Comparison of ENCODE assay signal across 8 cellular contexts in genomic region chr16:2720719-2721633, GRCh38. TPM values are rescaled to one million over a fixed set of nuclear protein-coding genes. Genes with fewer than 3 reads are reported as not detected.
DNase-seq lines count a peak whose midpoint lies in the region; ATAC-seq and TF ChIP-seq lines count a peak whose summit lies in the region.

No MANE protein-coding gene starts in this region.

- no peak overlapping the region for H2BK15ac ChIP-seq in IMR-90 (ENCODE audit: low read depth, low read length)

- H4K8ac ChIP-seq in IMR-90 (ENCODE audit: low read depth in 2 of 2, low read length in 2 of 2) = peak overlapping the region; percentile 65 to 82; a peak in 2 of 4 replicates

- H3K27me3 Mint-ChIP-seq in natural killer cell (ENCODE audit: low read depth in 2 of 2) = peaks cover 4 to 7% of the 10 kb centered on the region in 2 donors

- H3K9me1 ChIP-seq in IMR-90 (ENCODE audit: insufficient read depth, low read length) = no peaks in the 10 kb centered on the region

- peak overlapping the region; percentile 73 for H3K4me3 Mint-ChIP-seq in natural killer cell

- peak overlapping the region; percentile 44 for H3K4me3 ChIP-seq in IMR-90 (ENCODE audit: insufficient read depth, low read depth, low read length)
- peak overlapping the region; percentile 43 to 69 (median 56) for H3K4me3 ChIP-seq in fibroblast of lung (replicated peaks in 1 of 4; ENCODE audit: control extremely low read depth in 1 of 4, insufficient read depth in 1 of 4, low read depth in 3 of 4, low read length in 4 of 4)

- no peak overlapping the region; the same call in 1 of the 2 replicates for H3K56ac ChIP-seq in IMR-90 (ENCODE audit: extremely low read depth, insufficient read depth, low read length)

- H3K9me3 Mint-ChIP-seq in natural killer cell = no peaks in the 10 kb centered on the region

- WGBS in IMR-90 (ENCODE audit: extremely low coverage in 2 of 2, insufficient read length in 1 of 2), 2 experiments = no CpG with 5 or more reads among the region's 99 CpGs

- H3K14ac ChIP-seq in IMR-90 (replicated peaks; ENCODE audit: low read depth, low read length) = peak overlapping the region; percentile 63

- H4K20me1 ChIP-seq in IMR-90 (ENCODE audit: insufficient read depth, low read length) (no peaks in the 10 kb centered on the region), fibroblast of lung (ENCODE audit: control insufficient read depth, extremely low read depth, insufficient read depth, low read length) (peaks cover 1% of the 10 kb centered on the region)

- H3K27ac ChIP-seq in IMR-90 (ENCODE audit: insufficient read depth, low read length) = peak overlapping the region; percentile 77
- peak overlapping the region; percentile 50 for H3K27ac ChIP-seq in fibroblast of lung (ENCODE audit: insufficient read depth, low read length)

- H3K79me2 ChIP-seq in fibroblast of lung (ENCODE audit: control insufficient read depth, insufficient read depth, low read length) = no peaks in the 10 kb centered on the region

- H3K79me1 ChIP-seq in IMR-90 (ENCODE audit: low read depth in 1 of 2, low read length in 2 of 2) = no peaks in the 10 kb centered on the region

- H4K91ac ChIP-seq in IMR-90 (ENCODE audit: insufficient read depth, low read depth, low read length) = peak overlapping the region; percentile 12; the same call in 1 of the 2 replicates

- DNase-seq in DMS153 treated with DMSO at 0.1 percent for 48 hours (lab: John Stamatoyannopoulos, UW; ENCODE audit: unreplicated experiment) = peak; percentile 58
- DNase-seq in IMR-90 = peak; percentile 68
- DNase-seq in OCI-M2 (lab: John Stamatoyannopoulos, UW; ENCODE audit: unreplicated experiment) = peak; percentile 21
- peak; percentile 93 to 94 for DNase-seq in activated T-cell treated with anti-CD3 and anti-CD28 coated beads, Interleukin-2, amount 50 U/mL, for 48 hours
- DNase-seq in fibroblast of lung (ENCODE audit: low read depth in 2 of 2) = peak; percentile 74 to 80
- DNase-seq in natural killer cell = peak; percentile 79
- DNase-seq in stimulated activated naive CD4-positive, alpha-beta T cell treated with Interleukin-2 at 50 U/mL for 16 hours (lab: John Stamatoyannopoulos, UW) = peak; percentile 86

- peak; percentile 30; the same call in 1 of the 2 replicates for TF ChIP-seq RAD21 in IMR-90 (IDR thresholded peaks at IDR 0.05; ENCODE audit: low read length)

- peak overlapping the region; percentile 23 for H2AK9ac ChIP-seq in IMR-90 (replicated peaks; ENCODE audit: low read depth, low read length, poor library complexity)

- no peak overlapping the region for H2BK120ac ChIP-seq in IMR-90 (ENCODE audit: low read depth, low read length)

- TF ChIP-seq POLR2A in IMR-90 (IDR thresholded peaks at IDR 0.05; ENCODE audit: low read depth, low read length) = peak; percentile 34; the same call in 1 of the 2 replicates

- in situ Hi-C loops in IMR-90 (cut with MboI; ENCODE audit: low sequenced_read_pairs) = no loop called here

- H4K5ac ChIP-seq in IMR-90 (ENCODE audit: low read depth, low read length) = peak overlapping the region; percentile 30; the same call in 1 of the 2 replicates

- no peaks in the 10 kb centered on the region for H3K36me3 Mint-ChIP-seq in natural killer cell

- dilution Hi-C loops in IMR-90 (cut with HindIII; ENCODE audit: low sequenced_read_pairs, unreplicated experiment) = no loop called here

- BruUV-seq in IMR-90 (replicated peaks; lab: Mats Ljungman, UMichigan) = no TSS peak

- intact Hi-C loops in IMR-90 (cut with micrococcal nuclease) = no loop called here
- intact Hi-C loops in natural killer cell (cut with micrococcal nuclease) = loop anchor here (5.0 kb wide), 1 partner anchor 39 kb away; the partner anchor contains the start of gene KCTD5

- CTCF ChIA-PET in IMR-90 (lab: Yijun Ruan, JAX) = no interaction called here

- peak overlapping the region; percentile 64 for H3K9ac ChIP-seq in IMR-90 (ENCODE audit: low read depth, low read length)
- H3K9ac ChIP-seq in fibroblast of lung (ENCODE audit: insufficient read depth, low read length) = peak overlapping the region; percentile 65

- H3K36me3 ChIP-seq in IMR-90 (ENCODE audit: control insufficient read depth, insufficient read depth, low read length) (no peaks in the 10 kb centered on the region), fibroblast of lung (ENCODE audit: control insufficient read depth, insufficient read depth, low read length) (no peaks in the 10 kb centered on the region)

- no peak overlapping the region for H2BK20ac ChIP-seq in IMR-90 (ENCODE audit: low read depth, low read length)

- H3K18ac ChIP-seq in IMR-90 (ENCODE audit: low read depth, low read length) = no peak overlapping the region; the same call in 1 of the 2 replicates

- no peaks in the 10 kb centered on the region for H3K4me1 Mint-ChIP-seq in natural killer cell

- no peak overlapping the region for H3K23ac ChIP-seq in IMR-90 (ENCODE audit: low read depth, low read length)

- H2AK5ac ChIP-seq in IMR-90 (ENCODE audit: low read depth, low read length) = no peak overlapping the region

- peak overlapping the region; percentile 93 for H2AFZ ChIP-seq in IMR-90 (replicated peaks; ENCODE audit: low read length, poor library complexity)
- H2AFZ ChIP-seq in fibroblast of lung (ENCODE audit: low read length) = peak overlapping the region; percentile 75

- no peaks in the 10 kb centered on the region for H3K4me1 ChIP-seq in IMR-90 (ENCODE audit: control insufficient read depth, insufficient read depth, low read length)
- H3K4me1 ChIP-seq in fibroblast of lung (ENCODE audit: control insufficient read depth, extremely low read depth, insufficient read depth, low read length) = no peaks in the 10 kb centered on the region

- H3K4ac ChIP-seq in IMR-90 (ENCODE audit: low read depth, low read length) = peak overlapping the region; percentile 75

- H2BK5ac ChIP-seq in IMR-90 (ENCODE audit: low read depth, low read length, poor library complexity, severe bottlenecking) = no peak overlapping the region

- ATAC-seq in GM21526 (IDR thresholded peaks at IDR 0.05; ENCODE audit: low FRiP score, unreplicated experiment) = peak; percentile 66
- peak; percentile 97 for ATAC-seq in IMR-90 (ENCODE audit: low read depth)
- peak; percentile 92 to 96 (median 92) for ATAC-seq in natural killer cell

- POLR2A ChIA-PET in IMR-90 (lab: Charles Lee; ENCODE audit: unreplicated experiment) = no interaction called here

- H3K9me3 ChIP-seq in IMR-90 (ENCODE audit: control insufficient read depth, insufficient read depth, low read length) = no peaks in the 10 kb centered on the region
- H3K9me3 ChIP-seq in fibroblast of lung (ENCODE audit: control insufficient read depth, insufficient read depth, low read depth, low read length) = no peaks in the 10 kb centered on the region

- H3K27ac Mint-ChIP-seq in natural killer cell = peak overlapping the region in 1 of 2 donors; percentile 83

- peaks cover 9% of the 10 kb centered on the region; the same call in 1 of the 2 replicates for H3K27me3 ChIP-seq in IMR-90 (ENCODE audit: control insufficient read depth, insufficient read depth, low read length)
- H3K27me3 ChIP-seq in fibroblast of lung (ENCODE audit: control insufficient read depth, insufficient read depth, low read length) = peaks cover 4% of the 10 kb centered on the region

- H3K4me2 ChIP-seq in IMR-90 (ENCODE audit: low read depth, low read length) (peak overlapping the region; percentile 78), fibroblast of lung (ENCODE audit: extremely low read depth, insufficient read depth, low read length) (peak overlapping the region; percentile 68)

- peak; percentile 58 for TF ChIP-seq CTCF in IMR-90 (conservative IDR thresholded peaks at IDR 0.05; ENCODE audit: low read depth, low read length)
- peak; percentile 24 to 39 for TF ChIP-seq CTCF in fibroblast of lung (conservative IDR thresholded peaks at IDR 0.05 in 1 of 2, IDR thresholded peaks at IDR 0.05 in 1 of 2; ENCODE audit: low read depth in 1 of 2, low read length in 2 of 2)
- peak; percentile 92 for TF ChIP-seq CTCF in natural killer cell (IDR thresholded peaks at IDR 0.05)

RNA-seq across cellular contexts. Expression of gene PRSS27, which starts 1.0 kb away (rescaled TPM):
- total RNA-seq in IMR-90 (2012; rRNA removed) = under 0.01 TPM in 2 replicates
- 0.58 and 0.83 TPM in 2 replicates for polyA plus RNA-seq in IMR-90 (2012; rRNA removed)
- 0.86 and 1.1 TPM in 2 replicates for polyA plus RNA-seq in IMR-90 (2012; cell fraction: cytosol; rRNA removed)
- 2.5 and 3.2 TPM in 2 replicates for polyA plus RNA-seq in IMR-90 (2012; cell fraction: nucleus; rRNA removed; ENCODE audit: low replicate concordance)
- total RNA-seq in fibroblast of lung = 1.0 and 1.2 TPM in 2 replicates
- 0.16 and 0.24 TPM in 2 replicates for polyA plus RNA-seq in fibroblast of lung
- 0.38 and 0.57 TPM in 2 replicates for polyA plus RNA-seq in fibroblast of lung (2012)
- 0.11 TPM in 1 of 2 replicates, not detected in the other for polyA minus RNA-seq in fibroblast of lung (ENCODE audit: low replicate concordance)
- 1 to 10 TPM in 2 of 3 donors, under 1 TPM in 1; 0.42 to 1.3 (median 1.2) TPM for total RNA-seq in natural killer cell

RNA-seq across cellular contexts. Expression of gene SRRM2, which starts 31.5 kb away (rescaled TPM):
- total RNA-seq in IMR-90 (2012; rRNA removed) = 20.3 and 21.1 TPM in 2 replicates
- 300 and 301 TPM in 2 replicates for polyA plus RNA-seq in IMR-90 (2012; rRNA removed)
- polyA plus RNA-seq in IMR-90 (2012; cell fraction: cytosol; rRNA removed) = 57.1 and 150 TPM in 2 replicates
- polyA plus RNA-seq in IMR-90 (2012; cell fraction: nucleus; rRNA removed; ENCODE audit: low replicate concordance) = 949 and 1,549 TPM in 2 replicates
- total RNA-seq in fibroblast of lung = 43.9 and 74.3 TPM in 2 replicates
- 55.2 and 85.6 TPM in 2 replicates for polyA plus RNA-seq in fibroblast of lung
- 202 and 242 TPM in 2 replicates for polyA plus RNA-seq in fibroblast of lung (2012)
- polyA minus RNA-seq in fibroblast of lung (ENCODE audit: low replicate concordance) = 605 and 812 TPM in 2 replicates
- total RNA-seq in natural killer cell = 1,000 to 10,000 TPM; 1,131 to 1,162 (median 1,149) TPM

RNA-seq across cellular contexts. Expression of gene KCTD5, which starts 38.7 kb away (rescaled TPM):
- 17.2 and 19.4 TPM in 2 replicates for total RNA-seq in IMR-90 (2012; rRNA removed)
- polyA plus RNA-seq in IMR-90 (2012; rRNA removed) = 38.9 and 56.2 TPM in 2 replicates
- polyA plus RNA-seq in IMR-90 (2012; cell fraction: cytosol; rRNA removed) = 31.6 and 39.2 TPM in 2 replicates
- polyA plus RNA-seq in IMR-90 (2012; cell fraction: nucleus; rRNA removed; ENCODE audit: low replicate concordance) = 21.2 and 23.8 TPM in 2 replicates
- 15.2 and 21.6 TPM in 2 replicates for total RNA-seq in fibroblast of lung
- 25.9 and 35.2 TPM in 2 replicates for polyA plus RNA-seq in fibroblast of lung
- 17.4 and 23.8 TPM in 2 replicates for polyA plus RNA-seq in fibroblast of lung (2012)
- polyA minus RNA-seq in fibroblast of lung (ENCODE audit: low replicate concordance) = 35.0 and 37.5 TPM in 2 replicates
- 10 to 100 TPM; 34.2 to 37.9 (median 36.5) TPM for total RNA-seq in natural killer cell

RNA-seq across cellular contexts. Expression of gene ELOB, which starts 56.1 kb away (rescaled TPM):
- total RNA-seq in IMR-90 (2012; rRNA removed) = 225 and 5,859 TPM in 2 replicates
- 442 and 481 TPM in 2 replicates for polyA plus RNA-seq in IMR-90 (2012; rRNA removed)
- 442 and 479 TPM in 2 replicates for polyA plus RNA-seq in IMR-90 (2012; cell fraction: cytosol; rRNA removed)
- polyA plus RNA-seq in IMR-90 (2012; cell fraction: nucleus; rRNA removed; ENCODE audit: low replicate concordance) = 142 and 174 TPM in 2 replicates
- 227 and 436 TPM in 2 replicates for total RNA-seq in fibroblast of lung
- polyA plus RNA-seq in fibroblast of lung = 124 and 165 TPM in 2 replicates
- polyA plus RNA-seq in fibroblast of lung (2012) = 430 and 601 TPM in 2 replicates
- 180 and 196 TPM in 2 replicates for polyA minus RNA-seq in fibroblast of lung (ENCODE audit: low replicate concordance)
- 100 to 1,000 TPM; 146 to 207 (median 161) TPM for total RNA-seq in natural killer cell

Comparison
In these comparisons a context has a peak if more than half of its experiments do, and no peak if none do; other contexts are left out.
1. Peak in every context shown above with its lines: DNase-seq, ATAC-seq, H3K4me3 ChIP-seq and H3K27ac ChIP-seq.
2. DNase-seq: peak in every context shown above with its lines; median percentile 94 in activated T-cell treated with anti-CD3 and anti-CD28 coated beads, Interleukin-2, amount 50 U/mL, for 48 hours; 86 in stimulated activated naive CD4-positive, alpha-beta T cell treated with Interleukin-2 at 50 U/mL for 16 hours; 79 in natural killer cell; 77 in fibroblast of lung; 68 in IMR-90; 58 in DMS153 treated with DMSO at 0.1 percent for 48 hours; 21 in OCI-M2.
3. CTCF ChIP-seq: peak in every context shown above with its lines; median percentile 92 in natural killer cell; 58 in IMR-90; 32 in fibroblast of lung.
4. RNA of gene SRRM2, which starts 31.5 kb away (total RNA-seq): 1,131 to 1,162 TPM in natural killer cell; 43.9 to 74.3 TPM in fibroblast of lung and 20.3 to 21.1 TPM in IMR-90; every median in the first group is over 10 times any median in the second.